In genomic region chr1:21289700-21290545, GRCh38 we compare ENCODE assay signal across 8 cellular contexts. TPM values are rescaled to one million over a fixed set of nuclear protein-coding genes. Genes with fewer than 3 reads are reported as not detected.
DNase-seq lines count a peak whose midpoint lies in the region; ATAC-seq, FAIRE-seq and TF ChIP-seq lines count a peak whose summit lies in the region.

TSS of gene ECE1 (minus strand) at chr1:21290463. CDS start at chr1:21290414, 49 bp downstream.

- H3K27me3 ChIP-seq in OCI-LY1 (ENCODE audit: insufficient read depth, low read length) = no peaks in the 10 kb centered on the region

- no peaks in the 10 kb centered on the region for H3K36me3 ChIP-seq in OCI-LY1 (ENCODE audit: insufficient read depth, low read length)

- H3K36me3 Mint-ChIP-seq in osteocyte (ENCODE audit: unreplicated experiment) = peaks cover 3% of the 10 kb centered on the region

- H3K4me1 ChIP-seq in OCI-LY1 (ENCODE audit: insufficient read depth, low read length, severe bottlenecking) = peaks cover 50% of the 10 kb centered on the region

- H2AFZ ChIP-seq in OCI-LY1 (ENCODE audit: low read length) = no peak within 1 kb of the TSS

- peak within 1 kb of the TSS; percentile 84 for H3K4me3 Mint-ChIP-seq in osteocyte (ENCODE audit: unreplicated experiment)

- H3K27me3 Mint-ChIP-seq in osteocyte (ENCODE audit: unreplicated experiment) = no peaks in the 10 kb centered on the region

- H3K27ac ChIP-seq in OCI-LY1 (ENCODE audit: low read depth, low read length, poor library complexity, severe bottlenecking) = no peak within 1 kb of the TSS

- no peaks in the 10 kb centered on the region for H3K9me2 ChIP-seq in OCI-LY1 (ENCODE audit: low read depth, low read length)

- no peak for TF ChIP-seq POLR2A in GM12891 (IDR thresholded peaks at IDR 0.05; ENCODE audit: low read depth, low read length)

- no peaks in the 10 kb centered on the region for H4K20me1 ChIP-seq in OCI-LY1 (ENCODE audit: insufficient read depth, low read length)

- H3K9me3 ChIP-seq in OCI-LY1 (ENCODE audit: low read length) = no peaks in the 10 kb centered on the region

- H3F3A ChIP-seq in OCI-LY1 (ENCODE audit: insufficient read depth, low read length) = peaks cover 11% of the 10 kb centered on the region; the same call in 1 of the 2 replicates

- ATAC-seq in HG02588 (IDR thresholded peaks at IDR 0.05; ENCODE audit: unreplicated experiment) (no peak), GM18870 (IDR thresholded peaks at IDR 0.05; ENCODE audit: unreplicated experiment) (no peak)

- peak within 1 kb of the TSS; percentile 53 for H3K4me3 ChIP-seq in OCI-LY1 (ENCODE audit: low read depth, low read length, poor library complexity, severe bottlenecking)

- H3K79me2 ChIP-seq in OCI-LY1 (ENCODE audit: insufficient read depth, low read length) = no peaks in the 10 kb centered on the region

- peak within 1 kb of the TSS; percentile 18; the same call in 1 of the 2 replicates for H3K9ac ChIP-seq in OCI-LY1 (ENCODE audit: low read length)

- FAIRE-seq in GM12891 (lab: Jason Lieb, UNC) = peak; percentile 16

- H3K4me1 Mint-ChIP-seq in osteocyte (ENCODE audit: unreplicated experiment) = peaks cover 57% of the 10 kb centered on the region

- H3K4me2 ChIP-seq in OCI-LY1 (ENCODE audit: low read length) = peak within 1 kb of the TSS; percentile 63

- no peak for DNase-seq in GM12891 (ENCODE audit: insufficient read length, low spot score)
- peak; percentile 31 for DNase-seq in activated gamma-delta T cell (lab: John Stamatoyannopoulos, UW)
- peak; percentile 51 for DNase-seq in germinal center (ENCODE audit: low spot score)
- DNase-seq in osteocyte (ENCODE audit: extremely low spot score, unreplicated experiment) = no peak
- no peak for DNase-seq in NCI-H1048 (lab: John Stamatoyannopoulos, UW)

- H3K27ac Mint-ChIP-seq in osteocyte (ENCODE audit: unreplicated experiment) = peak within 1 kb of the TSS; percentile 76

- TF ChIP-seq CTCF in OCI-LY1 (IDR thresholded peaks at IDR 0.05; ENCODE audit: low read length) (no peak), osteocyte (IDR thresholded peaks at IDR 0.05) (no peak)

- no peaks in the 10 kb centered on the region for H3K9me3 Mint-ChIP-seq in osteocyte (ENCODE audit: unreplicated experiment)

TF ChIP-seq in GM12891, 5 proteins besides CTCF, POLR2A, EP300 and RAD21:
- TF ChIP-seq TAF1 (IDR thresholded peaks at IDR 0.05; ENCODE audit: low read depth, low read length) (no peak), PAX5 (IDR thresholded peaks at IDR 0.05; ENCODE audit: insufficient read depth, low read length, severe bottlenecking) (no peak), POU2F2 (IDR thresholded peaks at IDR 0.05; ENCODE audit: low read depth, low read length) (no peak), POLR2AphosphoS5 (IDR thresholded peaks at IDR 0.05; ENCODE audit: low read depth, low read length) (no peak), SPI1 (IDR thresholded peaks at IDR 0.05; ENCODE audit: low read depth, low read length) (peak; percentile 48)

RNA-seq across cellular contexts. Expression of gene ECE1, which starts in this region (rescaled TPM):
- 7.9 TPM for polyA plus RNA-seq in GM12891 (2012; ENCODE audit: low read depth, missing spikeins)
- 217 and 236 TPM in 2 replicates for total RNA-seq in osteocyte

Comparison
In these comparisons a context has a peak if more than half of its experiments do, and no peak if none do; other contexts are left out.
1. DNase-seq: peak in activated gamma-delta T cell (single experiment) and germinal center (single experiment); none in GM12891 (single experiment), osteocyte (single experiment) and NCI-H1048 (single experiment).